Comparison of ENCODE assay signal across 2 cellular contexts in the genomic region with DNA sequence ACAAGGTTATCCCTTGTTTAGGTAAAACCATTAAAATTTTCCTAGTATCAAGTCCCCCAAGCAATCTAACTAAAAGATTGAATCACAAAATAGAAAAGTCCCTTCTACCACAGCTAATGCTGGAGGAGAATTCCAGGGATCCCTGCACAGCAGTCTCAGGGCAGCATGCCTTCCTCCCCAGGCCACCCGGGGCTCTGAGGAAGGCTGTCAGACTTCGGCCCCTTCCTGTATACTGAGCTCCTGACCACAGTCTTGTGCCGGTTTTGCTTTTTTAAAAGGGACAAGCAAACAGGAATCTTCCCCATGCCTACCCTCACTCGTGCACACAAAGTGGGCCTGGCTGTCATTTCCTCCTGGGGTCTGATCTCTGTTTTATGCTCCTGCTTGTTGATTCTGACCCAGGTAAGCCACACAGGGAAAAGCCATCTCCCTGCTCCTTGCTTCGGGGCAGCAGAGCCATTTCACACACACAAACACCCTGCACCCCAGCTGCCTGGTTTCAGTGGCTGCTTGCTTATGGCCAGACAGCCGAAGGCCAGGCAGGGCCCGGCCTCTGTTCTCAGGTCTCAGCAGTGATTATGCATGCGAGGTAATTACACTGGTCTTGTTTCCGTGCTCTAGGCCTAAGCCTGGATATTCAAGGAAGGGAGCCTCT.
TF ChIP-seq lines count a peak whose summit lies in the region.

No MANE protein-coding gene starts in this region.

TF ChIP-seq in GM23338, 12 proteins besides CTCF, POLR2A, EP300 and RAD21 (continued from another document):
- TF ChIP-seq REST (IDR thresholded peaks at IDR 0.05; ENCODE audit: unreplicated experiment) (no peak), STAT1 (IDR thresholded peaks at IDR 0.05; ENCODE audit: unreplicated experiment) (no peak), NANOG (IDR thresholded peaks at IDR 0.05; ENCODE audit: borderline replicate concordance) (no peak), JUNB (IDR thresholded peaks at IDR 0.05; ENCODE audit: unreplicated experiment) (no peak), EZH2 (IDR thresholded peaks at IDR 0.05; ENCODE audit: low read depth, unreplicated experiment) (no peak), ZNF331 (CRISPR knock-in tag; IDR thresholded peaks at IDR 0.05; ENCODE audit: low read depth) (no peak)

TF ChIP-seq in SK-N-SH, 30 proteins besides CTCF, POLR2A, EP300 and RAD21 (continued from another document):
- TF ChIP-seq REST (IDR thresholded peaks at IDR 0.05; ENCODE audit: low read depth, low read length) (no peak), SMC3 (IDR thresholded peaks at IDR 0.05; ENCODE audit: low read depth, low read length) (no peak), CHD2 (IDR thresholded peaks at IDR 0.05; ENCODE audit: low read length, partially characterized antibody) (no peak), FOXJ3 (CRISPR knock-in tag; IDR thresholded peaks at IDR 0.05) (0 out of 2 replicates have a peak, but pooled peaks have one; percentile 19), YY1 (IDR thresholded peaks at IDR 0.05; ENCODE audit: low read depth) (no peak)
